ENCODE assay signal across 10 cellular contexts in genomic region chr2:43185146-43185545, GRCh38. TPM values are rescaled to one million over a fixed set of nuclear protein-coding genes. Genes with fewer than 3 reads are reported as not detected.
DNase-seq lines count a peak whose midpoint lies in the region; ATAC-seq, FAIRE-seq and TF ChIP-seq lines count a peak whose summit lies in the region.
"Had no signal": no experiment of that assay in that cellular context is flagged by ENCODE, and none has a peak within 500 bp of the region (broad histone marks: within the 10 kb centered on the region; RNA-seq: fewer than 3 reads in every experiment).

No MANE protein-coding gene starts in this region.

- DNase-seq in MCF 10A (ENCODE audit: unreplicated experiment) (no peak), breast epithelium (ENCODE audit: low spot score in 2 of 2) (no peak), RCC 7860 (ENCODE audit: low spot score) (peak; percentile 64), dermis microvascular lymphatic vessel endothelial cell (ENCODE audit: low read depth in 2 of 2) (peak; percentile 34 to 77), SK-N-DZ (ENCODE audit: low spot score) (no peak)
- no peak for DNase-seq in stimulated activated CD8-positive, alpha-beta memory T cell treated with anti-CD3 and anti-CD28 coated beads, Interleukin-4, amount 100 ng/mL, for 48 hours
- DNase-seq: T-helper 9 cell had no signal

- H3K4me1 ChIP-seq in breast epithelium, result no peaks in the 10 kb centered on the region

- no peak overlapping the region for H3K4me3 ChIP-seq in breast epithelium
- H3K4me3 ChIP-seq: prostate gland had no signal

- POLR2A ChIA-PET in MCF 10A (lab: Yijun Ruan, JAX), result interaction anchor here (0.7 to 12.3 kb wide), 2 partner anchors 38 to 268 kb away, joined by 3 to 329 read pairs; partner anchors contain the start of gene ZFP36L2

- peaks cover 27% of the 10 kb centered on the region for H3K4me1 Mint-ChIP-seq in MCF 10A (ENCODE audit: insufficient read depth, unreplicated experiment)
- H3K4me1 Mint-ChIP-seq in stimulated activated memory B cell treated with anti-CD40 and anti-IgM and Interleukin-4, amounts not matched to agents 10 μg/mL and 1 μg/mL and 100 μg/mL, for 72 hours, result peaks cover 17% of the 10 kb centered on the region

- no peak overlapping the region for H3K27ac ChIP-seq in breast epithelium
- H3K27ac ChIP-seq: prostate gland had no signal

- no peak for TF ChIP-seq POLR2A in breast epithelium (IDR thresholded peaks at IDR 0.05)

- H3K36me3 Mint-ChIP-seq in MCF 10A (ENCODE audit: insufficient read depth, unreplicated experiment), result no peaks in the 10 kb centered on the region
- no peaks in the 10 kb centered on the region for H3K36me3 Mint-ChIP-seq in stimulated activated memory B cell treated with anti-CD40 and anti-IgM and Interleukin-4, amounts not matched to agents 10 μg/mL and 1 μg/mL and 100 μg/mL, for 72 hours

- no peaks in the 10 kb centered on the region for H3K9me3 Mint-ChIP-seq in MCF 10A (ENCODE audit: unreplicated experiment)
- no peaks in the 10 kb centered on the region for H3K9me3 Mint-ChIP-seq in stimulated activated memory B cell treated with anti-CD40 and anti-IgM and Interleukin-4, amounts not matched to agents 10 μg/mL and 1 μg/mL and 100 μg/mL, for 72 hours

- H3K9me3 ChIP-seq in breast epithelium, result no peaks in the 10 kb centered on the region
- H3K9me3 ChIP-seq: prostate gland had no signal

- FAIRE-seq in RCC 7860 (lab: Jason Lieb, UNC), result no peak

- no peaks in the 10 kb centered on the region for H3K27me3 Mint-ChIP-seq in MCF 10A (ENCODE audit: insufficient read depth, unreplicated experiment)
- H3K27me3 Mint-ChIP-seq in stimulated activated memory B cell treated with anti-CD40 and anti-IgM and Interleukin-4, amounts not matched to agents 10 μg/mL and 1 μg/mL and 100 μg/mL, for 72 hours, result no peaks in the 10 kb centered on the region

- intact Hi-C loops in MCF 10A (cut with micrococcal nuclease), result no loop called here
- intact Hi-C loops in breast epithelium (cut with DNase I; ENCODE audit: low total_unique reads), result no loop called here

- BruUV-seq in MCF 10A (replicated peaks; lab: Mats Ljungman, UMichigan), result no TSS peak

- no peak for ATAC-seq in stimulated activated memory B cell treated with anti-CD40 and anti-IgM and Interleukin-4, amounts not matched to agents 10 μg/mL and 1 μg/mL and 100 μg/mL, for 72 hours
- ATAC-seq in GM18867 (IDR thresholded peaks at IDR 0.05; ENCODE audit: unreplicated experiment), result no peak

- CTCF ChIA-PET in MCF 10A (lab: Yijun Ruan, JAX), result no interaction called here

- H3K27ac Mint-ChIP-seq in MCF 10A (ENCODE audit: low read depth, unreplicated experiment), result peak overlapping the region; percentile 92
- peak overlapping the region; percentile 2 for H3K27ac Mint-ChIP-seq in stimulated activated memory B cell treated with anti-CD40 and anti-IgM and Interleukin-4, amounts not matched to agents 10 μg/mL and 1 μg/mL and 100 μg/mL, for 72 hours

- H3K4me3 Mint-ChIP-seq in MCF 10A (ENCODE audit: unreplicated experiment), result no peak overlapping the region
- no peak overlapping the region for H3K4me3 Mint-ChIP-seq in stimulated activated memory B cell treated with anti-CD40 and anti-IgM and Interleukin-4, amounts not matched to agents 10 μg/mL and 1 μg/mL and 100 μg/mL, for 72 hours

- TF ChIP-seq CTCF in MCF 10A (IDR thresholded peaks at IDR 0.05; ENCODE audit: unreplicated experiment), result no peak
- no peak for TF ChIP-seq CTCF in breast epithelium (IDR thresholded peaks at IDR 0.05)

- no peaks in the 10 kb centered on the region for H3K27me3 ChIP-seq in breast epithelium

- no peaks in the 10 kb centered on the region for H3K36me3 ChIP-seq in breast epithelium
- H3K36me3 ChIP-seq: prostate gland had no signal

RNA-seq across cellular contexts. Expression of gene ZFP36L2, which starts 41.3 kb away (rescaled TPM):
- total RNA-seq in MCF 10A (2022), result 107 and 162 TPM in 2 replicates
- total RNA-seq in breast epithelium, result 100 to 1,000 TPM; 111 to 155 (median 124) TPM
- total RNA-seq in dermis microvascular lymphatic vessel endothelial cell, result 13.4 and 27.9 TPM in 2 replicates
- 6.8 and 7.1 TPM in 2 replicates for polyA plus RNA-seq in SK-N-DZ (2014; cell fraction: cytosol; rRNA removed)
- polyA plus RNA-seq in SK-N-DZ (2014; cell fraction: nucleus; rRNA removed), result 4.0 and 4.1 TPM in 2 replicates

Comparison
In these comparisons a context has a peak if more than half of its experiments do, and no peak if none do; other contexts are left out.
1. DNase-seq: peak in RCC 7860 (single experiment) and dermis microvascular lymphatic vessel endothelial cell (2 of 2); none in MCF 10A (single experiment), breast epithelium (0 of 2), SK-N-DZ (single experiment) and stimulated activated CD8-positive, alpha-beta memory T cell treated with anti-CD3 and anti-CD28 coated beads, Interleukin-4, amount 100 ng/mL, for 48 hours (single experiment).